ENCODE assay signal across 8 cellular contexts in genomic region chr1:156282143-156282478, GRCh38. TPM values are rescaled to one million over a fixed set of nuclear protein-coding genes. Genes with fewer than 3 reads are reported as not detected.
DNase-seq lines count a peak whose midpoint lies in the region; TF ChIP-seq lines count a peak whose summit lies in the region.

No MANE protein-coding gene starts in this region.

- H3K36me3 ChIP-seq in adipocyte (ENCODE audit: control insufficient read depth, insufficient read depth, low read length, severe bottlenecking) (peaks cover 13% of the 10 kb centered on the region), iPS-20b (ENCODE audit: insufficient read depth, low read depth, low read length) (peaks cover 34% of the 10 kb centered on the region), stomach (peaks cover 19 to 41% (median 37%) of the 10 kb centered on the region in 4 donors)

- WGBS in stomach, 5 donors: 0 to 1% (median 0%) methylated on average over 8 to 10 of the region's 10 CpGs

- no peak for TF ChIP-seq EP300 in stomach (IDR thresholded peaks at IDR 0.05)

- no peak for TF ChIP-seq POLR2A in stomach (IDR thresholded peaks at IDR 0.05)

- H3K27ac ChIP-seq in iPS-20b (ENCODE audit: low read length): no peak overlapping the region
- peak overlapping the region; percentile 91 to 97 (median 94) for H3K27ac ChIP-seq in stomach

- H3K9me3 ChIP-seq in adipocyte (ENCODE audit: control insufficient read depth, low read length): no peaks in the 10 kb centered on the region
- no peaks in the 10 kb centered on the region for H3K9me3 ChIP-seq in iPS-20b (ENCODE audit: insufficient read depth, low read depth, low read length)
- H3K9me3 ChIP-seq in stomach: no peaks in the 10 kb centered on the region

- H3K4me1 ChIP-seq in adipocyte (ENCODE audit: control insufficient read depth, insufficient read depth, low read length): peaks cover 36% of the 10 kb centered on the region
- peaks cover 14% of the 10 kb centered on the region for H3K4me1 ChIP-seq in iPS-20b (ENCODE audit: insufficient read depth, low read length)
- H3K4me1 ChIP-seq in stomach: peaks cover 24 to 50% (median 45%) of the 10 kb centered on the region in 4 donors

- no peak for TF ChIP-seq CTCF in stomach (IDR thresholded peaks at IDR 0.05)

- intact Hi-C loops in stomach (cut with DNase I; ENCODE audit: low total_unique reads): no loop called here

- peak; percentile 65 for DNase-seq in NCI-H2227 (lab: John Stamatoyannopoulos, UW; ENCODE audit: unreplicated experiment)
- no peak for DNase-seq in NCI-H2227 treated with DMSO at 0.1 percent for 48 hours (lab: John Stamatoyannopoulos, UW)
- DNase-seq in LoVo (ENCODE audit: low spot score): peak; percentile 70
- no peak for DNase-seq in adipocyte (ENCODE audit: low read depth)
- DNase-seq in stomach: no peak
- no peak for DNase-seq in SIG-M5 treated with dmso at 0.1 percent for 504 hours (lab: John Stamatoyannopoulos, UW; ENCODE audit: unreplicated experiment)
- no peak for DNase-seq in HCEC 1CT

- H3K27me3 ChIP-seq in adipocyte (replicated peaks; ENCODE audit: control insufficient read depth, insufficient read depth, low read length) (no peaks in the 10 kb centered on the region), iPS-20b (ENCODE audit: insufficient read depth, low read length) (no peaks in the 10 kb centered on the region), stomach (no peaks in the 10 kb centered on the region)

- H3K4me3 ChIP-seq in adipocyte (ENCODE audit: low read length) (peak overlapping the region; percentile 96), iPS-20b (ENCODE audit: low read length) (peak overlapping the region; percentile 89), stomach (peak overlapping the region; percentile 76 to 97 (median 95))

- H3K9ac ChIP-seq in adipocyte (ENCODE audit: low read length): peak overlapping the region; percentile 88
- peak overlapping the region; percentile 93 for H3K9ac ChIP-seq in iPS-20b (ENCODE audit: low read depth, low read length)

RNA-seq across cellular contexts. Expression of gene SMG5, which starts 0.5 kb away (rescaled TPM):
- total RNA-seq in stomach: 100 to 1,000 TPM in 1 of 5 donors, 10 to 100 TPM in 4; 29.8 to 199 (median 51.6) TPM
- 10 to 100 TPM; 20.2 to 29.1 (median 22.3) TPM for polyA plus RNA-seq in stomach

RNA-seq across cellular contexts. Expression of gene TMEM79, which starts 2.0 kb away (rescaled TPM):
- total RNA-seq in stomach: 10 to 100 TPM in 2 of 5 donors, 1 to 10 TPM in 2, not detected in 1; 1.1 to 21.4 (median 9.4) TPM
- 10 to 100 TPM in 1 of 3 donors, 1 to 10 TPM in 2; 1.5 to 24.9 (median 2.7) TPM for polyA plus RNA-seq in stomach

RNA-seq across cellular contexts. Expression of gene GLMP, which starts 13.4 kb away (rescaled TPM):
- 10 to 100 TPM in 4 of 5 donors, 1 to 10 TPM in 1; 1.4 to 92.9 (median 19.7) TPM for total RNA-seq in stomach
- polyA plus RNA-seq in stomach: 10 to 100 TPM; 20.8 to 37.4 (median 35.9) TPM

RNA-seq across cellular contexts. Expression of gene VHLL, which starts 17.0 kb away (rescaled TPM):
- not detected for total RNA-seq in stomach
- polyA plus RNA-seq in stomach: not detected

RNA-seq across cellular contexts. Expression of gene PAQR6, which starts 34.3 kb away (rescaled TPM):
- total RNA-seq in stomach: 1 to 10 TPM in 2 of 5 donors, under 1 TPM in 1, not detected in 2; 0.43 to 2.9 (median 2.0) TPM
- polyA plus RNA-seq in stomach: 1 to 10 TPM; 1.4 to 4.3 (median 2.0) TPM

Comparison
In these comparisons a context has a peak if more than half of its experiments do, and no peak if none do; other contexts are left out.
1. DNase-seq: peak in NCI-H2227 (single experiment) and LoVo (single experiment); none in NCI-H2227 treated with DMSO at 0.1 percent for 48 hours (single experiment), adipocyte (single experiment), stomach (single experiment), SIG-M5 treated with dmso at 0.1 percent for 504 hours (single experiment) and HCEC 1CT (single experiment).
2. Peak in every context shown above with its lines, with median percentiles within 50 percentile points of each other: H3K4me3 ChIP-seq.